9 cellular contexts compared by ENCODE assay signal in genomic region chrX:69133561-69134542, GRCh38. TPM values are rescaled to one million over a fixed set of nuclear protein-coding genes. Genes with fewer than 3 reads are reported as not detected.
DNase-seq lines count a peak whose midpoint lies in the region; ATAC-seq and TF ChIP-seq lines count a peak whose summit lies in the region.
"Had no signal": no experiment of that assay in that cellular context is flagged by ENCODE, and none has a peak within 500 bp of the region (broad histone marks: within the 10 kb centered on the region; RNA-seq: fewer than 3 reads in every experiment).

No MANE protein-coding gene starts in this region.

- TF ChIP-seq POLR2A in transverse colon (IDR thresholded peaks at IDR 0.05), result no peak

- H3K9me3 Mint-ChIP-seq in activated T-helper 2 cell treated with anti-CD3 and anti-CD28 coated beads, Interferon-gamma antibody, Interleukin-2, Interleukin-4, amounts not matched to agents 10 μg/mL and 5 μg/mL and 100 μg/mL, durations not matched to agents 14 hours and 24 hours and 36 hours, result no peaks in the 10 kb centered on the region
- H3K9me3 Mint-ChIP-seq: activated naive CD4-positive, alpha-beta T cell treated with anti-CD3 and anti-CD28 coated beads, Interleukin-2, amount 50 U/mL, for 24 hours had no signal

- no peaks in the 10 kb centered on the region for H3K36me3 Mint-ChIP-seq in activated T-helper 2 cell treated with anti-CD3 and anti-CD28 coated beads, Interferon-gamma antibody, Interleukin-2, Interleukin-4, amounts not matched to agents 10 μg/mL and 5 μg/mL and 100 μg/mL, durations not matched to agents 14 hours and 24 hours and 36 hours (ENCODE audit: low read depth)
- H3K36me3 Mint-ChIP-seq: activated naive CD4-positive, alpha-beta T cell treated with anti-CD3 and anti-CD28 coated beads, Interleukin-2, amount 50 U/mL, for 24 hours had no signal

- ATAC-seq in Right ventricle myocardium superior (ENCODE audit: poor library complexity) (peak; percentile 56), HG02981 (IDR thresholded peaks at IDR 0.05; ENCODE audit: unreplicated experiment) (no peak), HG02588 (IDR thresholded peaks at IDR 0.05; ENCODE audit: unreplicated experiment) (no peak)

- DNase-seq in Right ventricle myocardium superior (no peak), cardiac septum (ENCODE audit: low spot score) (no peak), RWPE1 (ENCODE audit: low spot score) (peak; percentile 46), cardiac muscle cell (ENCODE audit: low read depth in 1 of 2, low spot score in 1 of 2) (peak; percentile 72 to 84), transverse colon (no peak)
- DNase-seq in activated T-helper 2 cell treated with anti-CD3 and anti-CD28 coated beads, Interferon-gamma antibody, Interleukin-2, Interleukin-4, amounts not matched to agents 10 μg/mL and 5 μg/mL and 100 μg/mL, durations not matched to agents 14 hours and 24 hours and 36 hours (ENCODE audit: low spot score), result no peak

- H3K36me3 ChIP-seq in cardiac muscle cell (no peaks in the 10 kb centered on the region), transverse colon (no peaks in the 10 kb centered on the region)

- H3K27me3 Mint-ChIP-seq in activated T-helper 2 cell treated with anti-CD3 and anti-CD28 coated beads, Interferon-gamma antibody, Interleukin-2, Interleukin-4, amounts not matched to agents 10 μg/mL and 5 μg/mL and 100 μg/mL, durations not matched to agents 14 hours and 24 hours and 36 hours (ENCODE audit: low read depth), result peaks cover 9% of the 10 kb centered on the region

- no peak overlapping the region for H3K27ac Mint-ChIP-seq in activated T-helper 2 cell treated with anti-CD3 and anti-CD28 coated beads, Interferon-gamma antibody, Interleukin-2, Interleukin-4, amounts not matched to agents 10 μg/mL and 5 μg/mL and 100 μg/mL, durations not matched to agents 14 hours and 24 hours and 36 hours
- H3K27ac Mint-ChIP-seq: activated naive CD4-positive, alpha-beta T cell treated with anti-CD3 and anti-CD28 coated beads, Interleukin-2, amount 50 U/mL, for 24 hours had no signal

- H3K9me3 ChIP-seq in cardiac muscle cell (ENCODE audit: low read depth) (no peaks in the 10 kb centered on the region), transverse colon (no peaks in the 10 kb centered on the region)

- no peaks in the 10 kb centered on the region for H3K4me1 Mint-ChIP-seq in activated T-helper 2 cell treated with anti-CD3 and anti-CD28 coated beads, Interferon-gamma antibody, Interleukin-2, Interleukin-4, amounts not matched to agents 10 μg/mL and 5 μg/mL and 100 μg/mL, durations not matched to agents 14 hours and 24 hours and 36 hours (ENCODE audit: low read depth)
- H3K4me1 Mint-ChIP-seq: activated naive CD4-positive, alpha-beta T cell treated with anti-CD3 and anti-CD28 coated beads, Interleukin-2, amount 50 U/mL, for 24 hours had no signal

- no peak for TF ChIP-seq EP300 in transverse colon (IDR thresholded peaks at IDR 0.05; ENCODE audit: low read depth)

- POLR2A ChIA-PET in RWPE1 (lab: Yijun Ruan, JAX; ENCODE audit: low non-redundant PET), result no interaction called here

- CTCF ChIA-PET in RWPE1 (lab: Yijun Ruan, JAX), result interaction anchor here (0.7 to 1.6 kb wide), 2 partner anchors 22 to 306 kb away, joined by 3 read pairs; no protein-coding TSS in a partner anchor

- no peaks in the 10 kb centered on the region for H3K27me3 ChIP-seq in cardiac muscle cell
- peaks cover 5% of the 10 kb centered on the region for H3K27me3 ChIP-seq in transverse colon

- TF ChIP-seq CTCF in RWPE1 (conservative IDR thresholded peaks at IDR 0.05; ENCODE audit: low read depth), result peak; percentile 44
- TF ChIP-seq CTCF in cardiac muscle cell (IDR thresholded peaks at IDR 0.05; ENCODE audit: low read depth, low read length), result peak; percentile 74
- TF ChIP-seq CTCF in transverse colon (IDR thresholded peaks at IDR 0.05), result peak; percentile 19 to 26 (median 23)

- in situ Hi-C loops in transverse colon (cut with MboI; ENCODE audit: low pct_ligation_motif_present in 1 of 4, low pct_unique_long_range_greater_than_20kb in 1 of 4, low sequenced_read_pairs in 3 of 4), result no loop called here

- H3K4me1 ChIP-seq in cardiac muscle cell (ENCODE audit: low read depth), result no peaks in the 10 kb centered on the region
- no peaks in the 10 kb centered on the region for H3K4me1 ChIP-seq in transverse colon

- intact Hi-C loops in Right ventricle myocardium superior (cut with DNase I) (no loop called here), cardiac septum (cut with DNase I) (no loop called here), transverse colon (cut with DNase I; ENCODE audit: low total_unique reads) (no loop called here)
- intact Hi-C loops in activated T-helper 2 cell treated with anti-CD3 and anti-CD28 coated beads, Interferon-gamma antibody, Interleukin-2, Interleukin-4, amounts not matched to agents 10 μg/mL and 5 μg/mL and 100 μg/mL, durations not matched to agents 14 hours and 24 hours and 36 hours (cut with micrococcal nuclease), result no loop called here

- no peak overlapping the region for H3K4me3 ChIP-seq in cardiac muscle cell
- no peak overlapping the region for H3K4me3 ChIP-seq in transverse colon

- no peak overlapping the region for H3K27ac ChIP-seq in RWPE1
- H3K27ac ChIP-seq in cardiac muscle cell, result no peak overlapping the region
- no peak overlapping the region for H3K27ac ChIP-seq in transverse colon

- WGBS in transverse colon (ENCODE audit: low coverage in 1 of 2), 2 donors, result 10 to 43% methylated on average over 2 to 9 of the region's 9 CpGs

- no peak overlapping the region for H3K4me3 Mint-ChIP-seq in activated T-helper 2 cell treated with anti-CD3 and anti-CD28 coated beads, Interferon-gamma antibody, Interleukin-2, Interleukin-4, amounts not matched to agents 10 μg/mL and 5 μg/mL and 100 μg/mL, durations not matched to agents 14 hours and 24 hours and 36 hours (ENCODE audit: low read depth)
- H3K4me3 Mint-ChIP-seq: activated naive CD4-positive, alpha-beta T cell treated with anti-CD3 and anti-CD28 coated beads, Interleukin-2, amount 50 U/mL, for 24 hours had no signal

RNA-seq across cellular contexts. Expression of gene PJA1, which starts 31.4 kb away (rescaled TPM):
- total RNA-seq in Right ventricle myocardium superior, result 13.3 TPM
- 18.8 TPM for total RNA-seq in cardiac septum
- total RNA-seq in cardiac muscle cell, result 67.4 and 68.9 TPM in 2 replicates
- 73.4 and 79.7 TPM in 2 replicates for polyA plus RNA-seq in cardiac muscle cell
- 10 to 100 TPM in 1 of 4 donors, 1 to 10 TPM in 3; 2.2 to 31.4 (median 6.9) TPM for total RNA-seq in transverse colon
- total RNA-seq in activated T-helper 2 cell treated with anti-CD3 and anti-CD28 coated beads, Interferon-gamma antibody, Interleukin-2, Interleukin-4, amounts not matched to agents 10 μg/mL and 5 μg/mL and 100 μg/mL, durations not matched to agents 14 hours and 24 hours and 36 hours, result 17.2 and 18.1 TPM in 2 replicates

Comparison
In these comparisons a context has a peak if more than half of its experiments do, and no peak if none do; other contexts are left out.
1. DNase-seq: peak in RWPE1 (single experiment) and cardiac muscle cell (2 of 2); none in Right ventricle myocardium superior (single experiment), cardiac septum (single experiment), transverse colon (single experiment) and activated T-helper 2 cell treated with anti-CD3 and anti-CD28 coated beads, Interferon-gamma antibody, Interleukin-2, Interleukin-4, amounts not matched to agents 10 μg/mL and 5 μg/mL and 100 μg/mL, durations not matched to agents 14 hours and 24 hours and 36 hours (single experiment).
2. CTCF ChIP-seq: peak in every context shown above with its lines; median percentile 74 in cardiac muscle cell; 44 in RWPE1; 23 in transverse colon.